ENCODE assay signal across 23 cellular contexts in the genomic region with DNA sequence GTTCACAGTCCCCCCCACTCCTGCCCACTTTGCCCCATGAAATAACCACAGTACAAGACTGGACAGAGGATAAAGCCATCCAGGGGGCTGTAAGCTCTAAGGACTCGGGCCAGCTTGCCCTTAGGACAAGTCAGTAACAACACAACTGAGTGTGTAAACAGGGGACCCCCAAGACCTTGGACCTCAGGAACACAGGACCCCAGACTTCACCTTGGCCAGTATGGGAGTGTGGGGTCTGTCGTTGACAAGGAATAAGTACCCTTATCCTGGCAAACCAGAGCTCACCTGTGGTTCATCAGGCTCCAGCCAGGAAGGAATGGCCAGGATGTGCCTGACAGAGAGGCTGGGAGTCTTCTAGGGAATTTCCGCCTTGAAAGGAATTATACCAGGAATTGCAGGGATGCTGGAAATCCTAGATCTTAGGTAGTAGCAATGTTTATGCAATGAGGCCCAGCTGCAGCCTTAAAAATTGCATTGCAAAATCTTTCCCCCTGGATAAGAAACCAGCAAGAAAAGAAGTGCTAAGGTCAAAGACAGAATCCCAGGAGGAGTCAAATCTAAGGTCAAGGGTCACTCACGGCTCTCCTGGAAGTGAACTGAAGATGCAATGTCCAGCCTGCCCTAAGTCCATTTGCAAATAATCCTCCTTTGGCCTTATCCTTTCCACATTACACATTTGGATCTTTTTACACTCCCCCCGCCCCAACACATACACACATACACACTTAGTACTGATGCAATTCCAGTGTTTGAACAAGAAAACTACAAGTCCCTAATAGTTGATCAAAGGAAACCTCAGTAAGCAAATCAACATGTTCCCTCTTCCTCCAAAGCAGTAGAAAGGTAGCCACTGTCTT.
"Had no signal": no experiment of that assay in that cellular context is flagged by ENCODE, and none has a peak within 500 bp of the region (broad histone marks: within the 10 kb centered on the region; RNA-seq: fewer than 3 reads in every experiment).

No MANE protein-coding gene starts in this region.

- H3K36me3 ChIP-seq: brain microvascular endothelial cell, cardiac muscle cell had no signal

- H3K27ac ChIP-seq: brain microvascular endothelial cell, cardiac muscle cell had no signal

- DNase-seq: activated B cell treated with CpG ODN at 0.5 μM for 24 hours; activated CD4-positive, alpha-beta memory T cell treated with anti-CD3 and anti-CD28 coated beads for 36 hours; activated CD4-positive, alpha-beta T cell treated with anti-CD3 and anti-CD28 coated beads, Interleukin-2, amount 10 ng/mL, durations not matched to agents 7 days and 5 days; activated gamma-delta T cell treated with Interleukin-2 at 50 U/mL for 16 hours; activated naive CD4-positive, alpha-beta T cell treated with anti-CD3 and anti-CD28 coated beads, Interleukin-2, amount 10 ng/mL, durations not matched to agents 7 days and 5 days; activated naive CD8-positive, alpha-beta T cell treated with anti-CD3 and anti-CD28 coated beads for 36 hours; activated T-cell treated with anti-CD3 and anti-CD28 coated beads, Interleukin-2, amount 50 U/mL, for 72 hours; brain microvascular endothelial cell; Kasumi-1; KBM-7; NCI-H1105 treated with DMSO at 0.1 percent for 48 hours; NCI-H1436 treated with DMSO at 0.1 percent for 48 hours; NCI-H187; NCI-H2081; NCI-H510A treated with DMSO at 0.1 percent for 48 hours; NCI-H69; PC-3; SHP77 treated with DMSO at 0.1 percent for 48 hours; T-helper 17 cell; T-helper 9 cell had no signal

- H3K4me3 Mint-ChIP-seq: activated B cell treated with CpG ODN at 0.5 μM for 24 hours; activated CD4-positive, alpha-beta memory T cell treated with anti-CD3 and anti-CD28 coated beads for 36 hours; activated CD4-positive, alpha-beta T cell treated with anti-CD3 and anti-CD28 coated beads, Interleukin-2, amount 10 ng/mL, durations not matched to agents 7 days and 5 days; activated naive CD4-positive, alpha-beta T cell treated with anti-CD3 and anti-CD28 coated beads, Interleukin-2, amount 10 ng/mL, durations not matched to agents 7 days and 5 days; activated naive CD8-positive, alpha-beta T cell treated with anti-CD3 and anti-CD28 coated beads for 36 hours; activated T-cell treated with anti-CD3 and anti-CD28 coated beads, Interleukin-2, amount 50 U/mL, for 72 hours; T-helper 17 cell had no signal

- H3K27me3 ChIP-seq: brain microvascular endothelial cell, cardiac muscle cell had no signal

- H3K9me3 Mint-ChIP-seq: activated B cell treated with CpG ODN at 0.5 μM for 24 hours; activated CD4-positive, alpha-beta memory T cell treated with anti-CD3 and anti-CD28 coated beads for 36 hours; activated CD4-positive, alpha-beta T cell treated with anti-CD3 and anti-CD28 coated beads, Interleukin-2, amount 10 ng/mL, durations not matched to agents 7 days and 5 days; activated naive CD4-positive, alpha-beta T cell treated with anti-CD3 and anti-CD28 coated beads, Interleukin-2, amount 10 ng/mL, durations not matched to agents 7 days and 5 days; activated naive CD8-positive, alpha-beta T cell treated with anti-CD3 and anti-CD28 coated beads for 36 hours; activated T-cell treated with anti-CD3 and anti-CD28 coated beads, Interleukin-2, amount 50 U/mL, for 72 hours; activated T-helper 2 cell treated with anti-CD3 and anti-CD28 coated beads, Interferon-gamma antibody, Interleukin-2, Interleukin-4, amounts not matched to agents 10 μg/mL and 5 μg/mL and 100 μg/mL, durations not matched to agents 14 hours and 24 hours and 36 hours had no signal

- H3K27ac Mint-ChIP-seq: activated B cell treated with CpG ODN at 0.5 μM for 24 hours; activated CD4-positive, alpha-beta memory T cell treated with anti-CD3 and anti-CD28 coated beads for 36 hours; activated CD4-positive, alpha-beta T cell treated with anti-CD3 and anti-CD28 coated beads, Interleukin-2, amount 10 ng/mL, durations not matched to agents 7 days and 5 days; activated naive CD4-positive, alpha-beta T cell treated with anti-CD3 and anti-CD28 coated beads, Interleukin-2, amount 10 ng/mL, durations not matched to agents 7 days and 5 days; activated naive CD8-positive, alpha-beta T cell treated with anti-CD3 and anti-CD28 coated beads for 36 hours; activated T-cell treated with anti-CD3 and anti-CD28 coated beads, Interleukin-2, amount 50 U/mL, for 72 hours; activated T-helper 2 cell treated with anti-CD3 and anti-CD28 coated beads, Interferon-gamma antibody, Interleukin-2, Interleukin-4, amounts not matched to agents 10 μg/mL and 5 μg/mL and 100 μg/mL, durations not matched to agents 14 hours and 24 hours and 36 hours; T-helper 17 cell had no signal

- ATAC-seq: activated T-cell treated with anti-CD3 and anti-CD28 coated beads, Interleukin-2, amount 50 U/mL, for 72 hours; PC-3; T-helper 17 cell had no signal

- H3K36me3 Mint-ChIP-seq: activated CD4-positive, alpha-beta memory T cell treated with anti-CD3 and anti-CD28 coated beads for 36 hours; activated naive CD4-positive, alpha-beta T cell treated with anti-CD3 and anti-CD28 coated beads, Interleukin-2, amount 10 ng/mL, durations not matched to agents 7 days and 5 days; activated naive CD8-positive, alpha-beta T cell treated with anti-CD3 and anti-CD28 coated beads for 36 hours had no signal

- H3K4me3 ChIP-seq: cardiac muscle cell had no signal

- FAIRE-seq: RCC 7860 had no signal
